12 cellular contexts compared by ENCODE assay signal in genomic region chr2:105118960-105119359, GRCh38.
DNase-seq lines count a peak whose midpoint lies in the region; ATAC-seq and TF ChIP-seq lines count a peak whose summit lies in the region.
"Had no signal": no experiment of that assay in that cellular context is flagged by ENCODE, and none has a peak within 500 bp of the region (broad histone marks: within the 10 kb centered on the region; RNA-seq: fewer than 3 reads in every experiment).

No MANE protein-coding gene starts in this region.

- no peaks in the 10 kb centered on the region for H3K9me3 ChIP-seq in iPS-18a (ENCODE audit: control insufficient read depth, low read depth, low read length)
- no peaks in the 10 kb centered on the region for H3K9me3 ChIP-seq in ascending aorta
- H3K9me3 ChIP-seq: A549, adrenal gland, vagina had no signal

- no peak overlapping the region for H3K4me3 Mint-ChIP-seq in activated naive CD8-positive, alpha-beta T cell treated with anti-CD3 and anti-CD28 coated beads, Interleukin-2, amount 50 U/mL, for 24 hours
- H3K4me3 Mint-ChIP-seq in stimulated activated effector memory CD8-positive, alpha-beta T cell treated with anti-CD3 and anti-CD28 coated beads, Interleukin-12 subunit alpha, Interleukin-12 subunit beta, amount 100 ng/mL, for 72 hours, result no peak overlapping the region

- peak; percentile 24 for ATAC-seq in activated naive CD8-positive, alpha-beta T cell treated with anti-CD3 and anti-CD28 coated beads, Interleukin-2, amount 50 U/mL, for 24 hours
- peak; percentile 43 for ATAC-seq in stimulated activated effector memory CD8-positive, alpha-beta T cell treated with anti-CD3 and anti-CD28 coated beads, Interleukin-12 subunit alpha, Interleukin-12 subunit beta, amount 100 ng/mL, for 72 hours
- ATAC-seq: right cardiac atrium had no signal

- peak overlapping the region; percentile 43 for H3K4me3 ChIP-seq in iPS-18a (ENCODE audit: low read length)
- no peak overlapping the region for H3K4me3 ChIP-seq in ascending aorta
- H3K4me3 ChIP-seq: A549, adrenal gland, vagina had no signal

- in situ Hi-C loops in KBM-7 (cut with MboI; ENCODE audit: low pct_unique_long_range_greater_than_20kb, low sequenced_read_pairs), result loop anchor here (10.0 kb wide), 1 partner anchor 116 kb away; no protein-coding TSS in a partner anchor

- no peak overlapping the region for H3K9ac ChIP-seq in iPS-18a (ENCODE audit: low read length)

- H3K9me3 Mint-ChIP-seq in activated naive CD8-positive, alpha-beta T cell treated with anti-CD3 and anti-CD28 coated beads, Interleukin-2, amount 50 U/mL, for 24 hours, result no peaks in the 10 kb centered on the region
- no peaks in the 10 kb centered on the region for H3K9me3 Mint-ChIP-seq in stimulated activated effector memory CD8-positive, alpha-beta T cell treated with anti-CD3 and anti-CD28 coated beads, Interleukin-12 subunit alpha, Interleukin-12 subunit beta, amount 100 ng/mL, for 72 hours

- no peaks in the 10 kb centered on the region for H3K27me3 ChIP-seq in iPS-18a (ENCODE audit: control insufficient read depth, insufficient read depth, low read length)
- no peaks in the 10 kb centered on the region for H3K27me3 ChIP-seq in ascending aorta
- H3K27me3 ChIP-seq: adrenal gland, vagina had no signal

- TF ChIP-seq CTCF in ascending aorta (IDR thresholded peaks at IDR 0.05), result no peak

- intact Hi-C loops in ascending aorta (cut with DNase I), result no loop called here

- peak; percentile 15 for DNase-seq in activated CD4-positive, alpha-beta T cell treated with anti-CD3 and anti-CD28 coated beads for 48 hours
- no peak for DNase-seq in activated CD4-positive, alpha-beta T cell treated with anti-CD3 and anti-CD28 coated beads, Interleukin-2, amount 50 U/mL, for 1 hour
- DNase-seq in activated naive CD8-positive, alpha-beta T cell treated with anti-CD3 and anti-CD28 coated beads, Interleukin-2, amount 50 U/mL, for 24 hours, result peak; percentile 17
- no peak for DNase-seq in stimulated activated effector memory CD8-positive, alpha-beta T cell treated with anti-CD3 and anti-CD28 coated beads, Interleukin-12 subunit alpha, Interleukin-12 subunit beta, amount 100 ng/mL, for 72 hours (ENCODE audit: low spot score in 2 of 2)
- DNase-seq in mesenteric fat pad (ENCODE audit: low spot score) (no peak), KBM-7 (no peak), ascending aorta (ENCODE audit: low spot score in 2 of 2) (no peak)
- DNase-seq: adrenal gland, right cardiac atrium had no signal

- peaks cover 4% of the 10 kb centered on the region for H3K36me3 Mint-ChIP-seq in activated naive CD8-positive, alpha-beta T cell treated with anti-CD3 and anti-CD28 coated beads, Interleukin-2, amount 50 U/mL, for 24 hours (ENCODE audit: low read depth)
- H3K36me3 Mint-ChIP-seq in stimulated activated effector memory CD8-positive, alpha-beta T cell treated with anti-CD3 and anti-CD28 coated beads, Interleukin-12 subunit alpha, Interleukin-12 subunit beta, amount 100 ng/mL, for 72 hours, result no peaks in the 10 kb centered on the region

- H3K4me1 Mint-ChIP-seq in activated naive CD8-positive, alpha-beta T cell treated with anti-CD3 and anti-CD28 coated beads, Interleukin-2, amount 50 U/mL, for 24 hours, result peaks cover 6% of the 10 kb centered on the region
- H3K4me1 Mint-ChIP-seq in stimulated activated effector memory CD8-positive, alpha-beta T cell treated with anti-CD3 and anti-CD28 coated beads, Interleukin-12 subunit alpha, Interleukin-12 subunit beta, amount 100 ng/mL, for 72 hours, result no peaks in the 10 kb centered on the region

- H3K36me3 ChIP-seq in iPS-18a (ENCODE audit: control insufficient read depth, low read depth, low read length) (no peaks in the 10 kb centered on the region), ascending aorta (no peaks in the 10 kb centered on the region)
- H3K36me3 ChIP-seq: adrenal gland, vagina had no signal

- H3K4me1 ChIP-seq in iPS-18a (ENCODE audit: control insufficient read depth, low read depth, low read length), result no peaks in the 10 kb centered on the region
- H3K4me1 ChIP-seq in ascending aorta, result no peaks in the 10 kb centered on the region
- H3K4me1 ChIP-seq: A549, adrenal gland, vagina had no signal

- no peak overlapping the region for H3K27ac Mint-ChIP-seq in activated naive CD8-positive, alpha-beta T cell treated with anti-CD3 and anti-CD28 coated beads, Interleukin-2, amount 50 U/mL, for 24 hours
- no peak overlapping the region for H3K27ac Mint-ChIP-seq in stimulated activated effector memory CD8-positive, alpha-beta T cell treated with anti-CD3 and anti-CD28 coated beads, Interleukin-12 subunit alpha, Interleukin-12 subunit beta, amount 100 ng/mL, for 72 hours

- H3K27ac ChIP-seq in iPS-18a (ENCODE audit: low read length), result no peak overlapping the region
- no peak overlapping the region for H3K27ac ChIP-seq in ascending aorta
- H3K27ac ChIP-seq: A549, adrenal gland, vagina had no signal

- H3K27me3 Mint-ChIP-seq in activated naive CD8-positive, alpha-beta T cell treated with anti-CD3 and anti-CD28 coated beads, Interleukin-2, amount 50 U/mL, for 24 hours, result peaks cover 6% of the 10 kb centered on the region

Comparison
In these comparisons a context has a peak if more than half of its experiments do, and no peak if none do; other contexts are left out.
1. DNase-seq: peak in activated CD4-positive, alpha-beta T cell treated with anti-CD3 and anti-CD28 coated beads for 48 hours (single experiment) and activated naive CD8-positive, alpha-beta T cell treated with anti-CD3 and anti-CD28 coated beads, Interleukin-2, amount 50 U/mL, for 24 hours (single experiment); none in activated CD4-positive, alpha-beta T cell treated with anti-CD3 and anti-CD28 coated beads, Interleukin-2, amount 50 U/mL, for 1 hour (single experiment), stimulated activated effector memory CD8-positive, alpha-beta T cell treated with anti-CD3 and anti-CD28 coated beads, Interleukin-12 subunit alpha, Interleukin-12 subunit beta, amount 100 ng/mL, for 72 hours (0 of 2), mesenteric fat pad (single experiment), KBM-7 (single experiment) and ascending aorta (0 of 2).